ENCODE assay signal across 8 cellular contexts in genomic region chr13:45370922-45371406, GRCh38. TPM values are rescaled to one million over a fixed set of nuclear protein-coding genes. Genes with fewer than 3 reads are reported as not detected.
DNase-seq lines count a peak whose midpoint lies in the region; ATAC-seq and TF ChIP-seq lines count a peak whose summit lies in the region.

No MANE protein-coding gene starts in this region.

- H3K27me3 ChIP-seq in DOHH2 (ENCODE audit: control insufficient read depth, low read length) (no peaks in the 10 kb centered on the region), neutrophil (no peaks in the 10 kb centered on the region), suprapubic skin (no peaks in the 10 kb centered on the region)

- H3K4me1 ChIP-seq in DOHH2 (ENCODE audit: control insufficient read depth, low read length) (peaks cover 11% of the 10 kb centered on the region), neutrophil (ENCODE audit: control insufficient read depth in 1 of 2, insufficient read depth in 1 of 2, low read depth in 1 of 2, low read length in 1 of 2) (peaks cover 8 to 10% of the 10 kb centered on the region in 2 experiments), suprapubic skin (peaks cover 27% of the 10 kb centered on the region)

- 43% methylated on average over 23 of the region's 30 CpGs for WGBS in suprapubic skin

- H3K36me3 ChIP-seq in DOHH2 (ENCODE audit: control insufficient read depth, low read length) (no peaks in the 10 kb centered on the region), neutrophil (no peaks in the 10 kb centered on the region), suprapubic skin (peaks cover 2% of the 10 kb centered on the region)

- H3K9me3 ChIP-seq in DOHH2 (ENCODE audit: control insufficient read depth, insufficient read depth, low read length) (no peaks in the 10 kb centered on the region), neutrophil (no peaks in the 10 kb centered on the region), suprapubic skin (no peaks in the 10 kb centered on the region)

- TF ChIP-seq POLR2A in suprapubic skin (IDR thresholded peaks at IDR 0.05) = no peak

- no peak overlapping the region for H3K27ac ChIP-seq in DOHH2 (ENCODE audit: low read depth, low read length)
- H3K27ac ChIP-seq in neutrophil = no peak overlapping the region
- H3K27ac ChIP-seq in suprapubic skin = no peak overlapping the region

- TF ChIP-seq CTCF in DOHH2 (IDR thresholded peaks at IDR 0.05; ENCODE audit: low read depth, low read length, poor library complexity, severe bottlenecking) (peak; percentile 96), fibroblast of villous mesenchyme (IDR thresholded peaks at IDR 0.05; ENCODE audit: insufficient read depth, low read depth, low read length) (peak; percentile 97), neutrophil (IDR thresholded peaks at IDR 0.05) (peak; percentile 87), suprapubic skin (IDR thresholded peaks at IDR 0.05) (peak; percentile 63 to 74)

- no peaks in the 10 kb centered on the region for H3F3A ChIP-seq in DOHH2 (ENCODE audit: control insufficient read depth, insufficient read depth)

- H3K9me2 ChIP-seq in DOHH2 (replicated peaks; ENCODE audit: control insufficient read depth, low read length) = no peaks in the 10 kb centered on the region

- no peak overlapping the region for H3K4me2 ChIP-seq in DOHH2 (ENCODE audit: low read length)

- H3K4me3 ChIP-seq in DOHH2 (ENCODE audit: low read length) (no peak overlapping the region), fibroblast of villous mesenchyme (ENCODE audit: low read depth, low read length) (no peak overlapping the region), neutrophil (ENCODE audit: low read depth in 1 of 2, low read length in 1 of 2) (no peak overlapping the region), suprapubic skin (peak overlapping the region; percentile 19)

- no peaks in the 10 kb centered on the region for H4K20me1 ChIP-seq in DOHH2 (ENCODE audit: control insufficient read depth, insufficient read depth, low read depth, low read length)

- H3K79me2 ChIP-seq in DOHH2 (ENCODE audit: control insufficient read depth, low read length) = no peaks in the 10 kb centered on the region

- DNase-seq in NCI-H226 (peak; percentile 61), fibroblast of villous mesenchyme (ENCODE audit: low read depth) (peak; percentile 84), suprapubic skin (ENCODE audit: low spot score in 2 of 2) (peak in 1 of 2 donors; percentile 78), NCI-H82 (lab: John Stamatoyannopoulos, UW) (no peak)
- DNase-seq in activated effector memory CD4-positive, alpha-beta T cell treated with anti-CD3 and anti-CD28 coated beads, Interleukin-2, amount 50 U/mL, for 16 hours = peak; percentile 82

- no peak for ATAC-seq in HG03196 (IDR thresholded peaks at IDR 0.05; ENCODE audit: unreplicated experiment)

- TF ChIP-seq EP300 in suprapubic skin (IDR thresholded peaks at IDR 0.05) = no peak

RNA-seq across cellular contexts. Expression of gene TPT1, which starts 30.0 kb away (rescaled TPM):
- 1,653 and 2,345 TPM in 2 replicates for total RNA-seq in fibroblast of villous mesenchyme
- 1,000 to 10,000 TPM; 1,947 to 2,729 (median 2,521) TPM for total RNA-seq in suprapubic skin

RNA-seq across cellular contexts. Expression of gene SLC25A30, which starts 47.2 kb away (rescaled TPM):
- 18.0 and 24.2 TPM in 2 replicates for total RNA-seq in fibroblast of villous mesenchyme
- total RNA-seq in suprapubic skin = 10 to 100 TPM in 3 of 4 donors, 1 to 10 TPM in 1; 9.9 to 20.3 (median 16.1) TPM
